ENCODE assay signal across 11 cellular contexts in the genomic region with DNA sequence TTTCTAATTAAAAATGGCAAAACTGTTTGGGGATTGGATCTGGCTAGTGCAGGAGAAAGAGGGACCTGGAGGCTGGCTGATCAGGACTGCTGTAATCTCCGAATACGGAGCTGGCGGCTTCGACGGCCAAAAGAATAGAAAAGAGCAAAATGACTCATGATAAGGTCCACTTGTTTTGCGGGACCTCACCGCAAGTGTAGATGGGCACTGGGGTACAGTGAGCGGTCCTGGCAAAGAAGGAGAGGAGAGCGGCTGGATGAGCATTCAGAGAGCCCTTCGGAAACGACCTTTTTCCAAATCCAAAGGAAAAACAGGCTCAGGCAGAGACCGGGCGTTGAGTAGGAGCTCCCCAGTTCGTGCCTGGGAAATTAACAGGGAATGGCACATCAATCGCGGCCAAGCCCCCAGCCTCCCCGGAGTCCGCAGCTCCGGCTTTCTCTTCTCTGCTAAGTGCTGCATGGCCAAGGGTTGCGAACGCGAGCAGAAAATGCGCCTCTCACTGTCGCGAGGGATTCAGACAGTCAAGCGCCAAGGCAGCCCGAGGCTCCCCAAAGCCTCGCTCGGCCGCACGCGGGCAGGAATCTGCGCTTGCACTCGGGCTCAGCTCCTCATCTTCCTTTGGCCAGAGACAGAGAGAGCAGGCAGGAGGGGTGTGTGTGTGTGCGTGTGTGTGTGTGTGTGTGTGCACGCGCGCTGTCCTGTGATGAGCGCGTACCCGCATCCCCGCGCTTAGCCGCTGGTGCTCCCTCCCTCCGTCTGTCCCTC. TPM values are rescaled to one million over a fixed set of nuclear protein-coding genes. Genes with fewer than 3 reads are reported as not detected.
DNase-seq lines count a peak whose midpoint lies in the region; ATAC-seq and TF ChIP-seq lines count a peak whose summit lies in the region.
"Had no signal": no experiment of that assay in that cellular context is flagged by ENCODE, and none has a peak within 500 bp of the region (broad histone marks: within the 10 kb centered on the region; RNA-seq: fewer than 3 reads in every experiment).

No MANE protein-coding gene starts in this region.

- TF ChIP-seq CTCF in foreskin keratinocyte (conservative IDR thresholded peaks at IDR 0.05): no peak

- peak; percentile 72 for DNase-seq in DMS53 (lab: John Stamatoyannopoulos, UW)
- DNase-seq in NCI-H748 treated with DMSO at 0.1 percent for 48 hours (lab: John Stamatoyannopoulos, UW): peak; percentile 47
- DNase-seq in foreskin keratinocyte: peak; percentile 2 to 20
- peak; percentile 36 for DNase-seq in occipital lobe (lab: John Stamatoyannopoulos, UW)
- DNase-seq in NCI-H187 treated with DMSO at 0.1 percent for 48 hours (lab: John Stamatoyannopoulos, UW): no peak
- DNase-seq in NCI-H2107 (lab: John Stamatoyannopoulos, UW): no peak
- DNase-seq: dermis blood vessel endothelial cell had no signal

- H3K4me1 ChIP-seq in foreskin keratinocyte: peaks cover 4% of the 10 kb centered on the region

- ATAC-seq in foreskin keratinocyte (peak; percentile 36), GM21619 (IDR thresholded peaks at IDR 0.05; ENCODE audit: unreplicated experiment) (no peak), HG03135 (IDR thresholded peaks at IDR 0.05; ENCODE audit: unreplicated experiment) (no peak)

- peaks cover 77% of the 10 kb centered on the region for H3K27me3 ChIP-seq in foreskin keratinocyte

- no peak overlapping the region for H3K27ac ChIP-seq in foreskin keratinocyte
- H3K27ac ChIP-seq: KMS-11 had no signal

RNA-seq across cellular contexts. Expression of a gene that starts 1.8 kb away (rescaled TPM):
- total RNA-seq in foreskin keratinocyte: not detected in 2 replicates
- not detected in 2 replicates for polyA plus RNA-seq in foreskin keratinocyte
- 13.6 TPM for total RNA-seq in occipital lobe
- total RNA-seq: activated CD8-positive, alpha-beta memory T cell treated with anti-CD3 and anti-CD28 coated beads for 36 hours; dermis blood vessel endothelial cell had no signal

Comparison
In these comparisons a context has a peak if more than half of its experiments do, and no peak if none do; other contexts are left out.
1. DNase-seq: peak in DMS53 (single experiment), NCI-H748 treated with DMSO at 0.1 percent for 48 hours (single experiment), foreskin keratinocyte (2 of 2) and occipital lobe (single experiment); none in NCI-H187 treated with DMSO at 0.1 percent for 48 hours (single experiment) and NCI-H2107 (single experiment).
2. RNA of a gene that starts 1.8 kb away (total RNA-seq): 13.6 TPM in occipital lobe (single experiment); not detected in foreskin keratinocyte; every median in the first group is over 10 times any median in the second.